In genomic region chr17:41559548-41559947, GRCh38 we compare ENCODE assay signal across 1 cellular context.
TF ChIP-seq lines count a peak whose summit lies in the region.

No MANE protein-coding gene starts in this region.

TF ChIP-seq in K562, 482 proteins besides CTCF, POLR2A, EP300 and RAD21 (continued from another document):
- TF ChIP-seq HOMEZ (CRISPR knock-in tag; IDR thresholded peaks at IDR 0.05) (no peak), CBX2 (IDR thresholded peaks at IDR 0.05; ENCODE audit: insufficient read depth, low read length, poor library complexity, severe bottlenecking) (no peak), JUN (IDR thresholded peaks at IDR 0.05; ENCODE audit: borderline replicate concordance, low read depth, low read length) (peak; percentile 68; the same call in 1 of the 2 replicates), JUN (CRISPR knock-in tag; IDR thresholded peaks at IDR 0.05; ENCODE audit: borderline replicate concordance) (no peak), ZFP30 (CRISPR knock-in tag; IDR thresholded peaks at IDR 0.05; ENCODE audit: borderline replicate concordance) (no peak), KDM1A (IDR thresholded peaks at IDR 0.05) (peak; percentile 84 to 92; a peak in 3 of 4 replicates)
